Comparison of ENCODE assay signal across 1 cellular context in genomic region chr2:160425394-160425793, GRCh38.
TF ChIP-seq lines count a peak whose summit lies in the region.

No MANE protein-coding gene starts in this region.

TF ChIP-seq in SK-N-SH treated with all-trans-retinoic acid at 6 μM for 48 hours, 23 proteins besides CTCF, POLR2A, EP300 and RAD21 (continued from another document):
- TF ChIP-seq TSHZ2 (CRISPR knock-in tag; IDR thresholded peaks at IDR 0.05): no peak
- TF ChIP-seq ISL1 (CRISPR knock-in tag; IDR thresholded peaks at IDR 0.05): no peak
- TF ChIP-seq RARB (CRISPR knock-in tag; IDR thresholded peaks at IDR 0.05): no peak
- no peak for TF ChIP-seq CSRNP3 (CRISPR knock-in tag; IDR thresholded peaks at IDR 0.05)
- TF ChIP-seq ZFP3 (CRISPR knock-in tag; IDR thresholded peaks at IDR 0.05): no peak
- no peak for TF ChIP-seq SNAI2 (CRISPR knock-in tag; IDR thresholded peaks at IDR 0.05)
- no peak for TF ChIP-seq ZNF70 (CRISPR knock-in tag; IDR thresholded peaks at IDR 0.05)
- no peak for TF ChIP-seq ZNF565 (CRISPR knock-in tag; conservative IDR thresholded peaks at IDR 0.05; ENCODE audit: low read depth)
- no peak for TF ChIP-seq ZC3H10 (CRISPR knock-in tag; IDR thresholded peaks at IDR 0.05)
- no peak for TF ChIP-seq TOX (CRISPR knock-in tag; IDR thresholded peaks at IDR 0.05; ENCODE audit: borderline replicate concordance)
- TF ChIP-seq ARNTL (CRISPR knock-in tag; IDR thresholded peaks at IDR 0.05; ENCODE audit: borderline replicate concordance, low read depth): no peak
TF ChIP-seq in SK-N-SH treated with all-trans-retinoic acid at 6 μM for 48 hours: peak in this region for 0.
